ENCODE assay signal across 1 cellular context in genomic region chr11:66567787-66568123, GRCh38.
TF ChIP-seq lines count a peak whose summit lies in the region.

No MANE protein-coding gene starts in this region.

TF ChIP-seq in GM23338, 12 proteins besides CTCF, POLR2A, EP300 and RAD21 (continued from another document):
- TF ChIP-seq, protein P1, sequence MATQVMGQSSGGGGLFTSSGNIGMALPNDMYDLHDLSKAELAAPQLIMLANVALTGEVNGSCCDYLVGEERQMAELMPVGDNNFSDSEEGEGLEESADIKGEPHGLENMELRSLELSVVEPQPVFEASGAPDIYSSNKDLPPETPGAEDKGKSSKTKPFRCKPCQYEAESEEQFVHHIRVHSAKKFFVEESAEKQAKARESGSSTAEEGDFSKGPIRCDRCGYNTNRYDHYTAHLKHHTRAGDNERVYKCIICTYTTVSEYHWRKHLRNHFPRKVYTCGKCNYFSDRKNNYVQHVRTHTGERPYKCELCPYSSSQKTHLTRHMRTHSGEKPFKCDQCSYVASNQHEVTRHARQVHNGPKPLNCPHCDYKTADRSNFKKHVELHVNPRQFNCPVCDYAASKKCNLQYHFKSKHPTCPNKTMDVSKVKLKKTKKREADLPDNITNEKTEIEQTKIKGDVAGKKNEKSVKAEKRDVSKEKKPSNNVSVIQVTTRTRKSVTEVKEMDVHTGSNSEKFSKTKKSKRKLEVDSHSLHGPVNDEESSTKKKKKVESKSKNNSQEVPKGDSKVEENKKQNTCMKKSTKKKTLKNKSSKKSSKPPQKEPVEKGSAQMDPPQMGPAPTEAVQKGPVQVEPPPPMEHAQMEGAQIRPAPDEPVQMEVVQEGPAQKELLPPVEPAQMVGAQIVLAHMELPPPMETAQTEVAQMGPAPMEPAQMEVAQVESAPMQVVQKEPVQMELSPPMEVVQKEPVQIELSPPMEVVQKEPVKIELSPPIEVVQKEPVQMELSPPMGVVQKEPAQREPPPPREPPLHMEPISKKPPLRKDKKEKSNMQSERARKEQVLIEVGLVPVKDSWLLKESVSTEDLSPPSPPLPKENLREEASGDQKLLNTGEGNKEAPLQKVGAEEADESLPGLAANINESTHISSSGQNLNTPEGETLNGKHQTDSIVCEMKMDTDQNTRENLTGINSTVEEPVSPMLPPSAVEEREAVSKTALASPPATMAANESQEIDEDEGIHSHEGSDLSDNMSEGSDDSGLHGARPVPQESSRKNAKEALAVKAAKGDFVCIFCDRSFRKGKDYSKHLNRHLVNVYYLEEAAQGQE (IDR thresholded peaks at IDR 0.05; ENCODE audit: unreplicated experiment), result no peak
